In the genomic region with DNA sequence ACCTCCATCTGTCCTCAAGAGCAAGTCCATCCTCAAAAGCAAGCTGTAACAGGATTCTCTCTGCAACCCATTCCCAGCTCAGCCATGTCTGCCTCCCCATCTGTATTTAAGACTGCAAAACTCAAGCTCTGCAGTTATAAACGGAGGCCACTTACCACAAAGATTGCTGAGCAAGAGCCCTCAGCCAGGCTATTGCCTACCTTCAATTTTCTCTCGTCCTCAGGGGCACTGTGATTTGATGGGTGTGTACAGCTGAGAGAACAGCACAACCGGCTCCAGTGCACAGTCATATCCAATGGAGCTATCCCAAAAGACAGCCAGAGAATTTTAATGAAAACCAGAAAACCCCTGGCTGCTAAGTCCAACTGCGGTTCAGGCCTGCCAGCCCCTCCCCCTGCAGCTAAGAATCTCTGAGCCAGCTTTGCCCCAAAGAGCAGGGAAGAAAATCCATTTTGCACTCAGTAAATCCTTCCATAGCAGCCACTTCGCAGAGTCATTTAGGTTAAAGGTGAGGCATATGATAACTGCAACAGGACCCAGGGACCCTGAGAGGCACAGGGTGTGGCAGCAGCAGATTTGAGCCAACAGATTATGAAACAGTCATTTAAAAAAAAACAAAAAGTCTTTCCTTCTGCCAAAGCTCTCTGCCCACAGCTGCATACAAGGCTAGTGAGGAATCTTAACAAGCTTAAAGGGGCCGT, we compare ENCODE assay signal across 8 cellular contexts. TPM values are rescaled to one million over a fixed set of nuclear protein-coding genes. Genes with fewer than 3 reads are reported as not detected.
A peak's percentile ranks its signal among the peaks of the same experiment; 100 is the strongest.
DNase-seq lines count a peak whose midpoint lies in the region; FAIRE-seq and TF ChIP-seq lines count a peak whose summit lies in the region.

No MANE protein-coding gene starts in this region.

- H4K20me1 ChIP-seq in Karpas-422 (ENCODE audit: insufficient read depth, low read depth, low read length): peaks cover 61% of the 10 kb centered on the region

- H3K79me2 ChIP-seq in Karpas-422 (ENCODE audit: low read length): peaks cover 98% of the 10 kb centered on the region

- no peak for FAIRE-seq in kidney (lab: Jason Lieb, UNC)

- H3K9ac ChIP-seq in Karpas-422 (ENCODE audit: low read length) (0 out of 2 replicates have a peak overlapping the region, but pooled peaks have one; percentile 8), subcutaneous abdominal adipose tissue (ENCODE audit: low read length in 5 of 5) (peak overlapping the region; percentile 0 to 62 (median 51)), kidney (ENCODE audit: low read length in 2 of 2) (no peak overlapping the region)

- H3K36me3 ChIP-seq in Karpas-422 (ENCODE audit: insufficient read depth, low read length) (peaks cover 16% of the 10 kb centered on the region), subcutaneous abdominal adipose tissue (ENCODE audit: control insufficient read depth in 5 of 5, insufficient read depth in 5 of 5, low read length in 5 of 5) (no peaks in the 10 kb centered on the region), kidney (ENCODE audit: control insufficient read depth in 1 of 2, insufficient read depth in 2 of 2, low read length in 2 of 2) (no peaks in the 10 kb centered on the region)

- H3K4me1 ChIP-seq in Karpas-422 (ENCODE audit: low read length) (peaks cover 69% of the 10 kb centered on the region), subcutaneous abdominal adipose tissue (ENCODE audit: control insufficient read depth in 5 of 5, insufficient read depth in 5 of 5, low read length in 5 of 5) (peaks cover 8 to 52% (median 38%) of the 10 kb centered on the region in 5 donors), kidney (ENCODE audit: control insufficient read depth in 1 of 2, insufficient read depth in 1 of 2, low read depth in 1 of 2, low read length in 2 of 2) (peaks cover 0 to 5% of the 10 kb centered on the region in 2 donors)

- H3K9me3 ChIP-seq in Karpas-422 (ENCODE audit: low read length) (no peaks in the 10 kb centered on the region), subcutaneous abdominal adipose tissue (ENCODE audit: control insufficient read depth in 5 of 5, low read length in 5 of 5) (no peaks in the 10 kb centered on the region), kidney (ENCODE audit: control insufficient read depth in 1 of 2, low read length in 2 of 2) (no peaks in the 10 kb centered on the region)

- H3K4me3 ChIP-seq in Karpas-422 (ENCODE audit: low read length): no peak overlapping the region
- peak overlapping the region; percentile 25 for H3K4me3 ChIP-seq in astrocyte of the spinal cord (ENCODE audit: low read depth, low read length)
- peak overlapping the region; percentile 23 to 77 (median 56) for H3K4me3 ChIP-seq in subcutaneous abdominal adipose tissue (ENCODE audit: low read depth in 1 of 5, low read length in 5 of 5)
- H3K4me3 ChIP-seq in kidney (ENCODE audit: low read length in 2 of 2): no peak overlapping the region

- H3K4me2 ChIP-seq in Karpas-422 (ENCODE audit: low read depth, low read length, poor library complexity, severe bottlenecking): peak overlapping the region; percentile 51

- no peaks in the 10 kb centered on the region for H3K9me2 ChIP-seq in Karpas-422 (replicated peaks; ENCODE audit: insufficient read depth, low read length)

- H3K27ac ChIP-seq in Karpas-422 (ENCODE audit: low read length) (peak overlapping the region; percentile 58), layer of hippocampus (ENCODE audit: low read depth, low read length) (peak overlapping the region; percentile 84), subcutaneous abdominal adipose tissue (ENCODE audit: low read depth, low read length) (peak overlapping the region; percentile 78), kidney (ENCODE audit: low read depth in 2 of 2, low read length in 2 of 2) (no peak overlapping the region)

- no peak overlapping the region for H2AFZ ChIP-seq in Karpas-422 (ENCODE audit: low read length)

- in situ Hi-C loops in astrocyte of the spinal cord (cut with HindIII; ENCODE audit: low sequenced_read_pairs): no loop called here

- TF ChIP-seq CTCF in astrocyte of the spinal cord (IDR thresholded peaks at IDR 0.05; ENCODE audit: low read depth, low read length) (no peak), kidney (IDR thresholded peaks at IDR 0.05; ENCODE audit: borderline replicate concordance, extremely low read depth, insufficient read depth) (no peak)

- peak; percentile 69 for DNase-seq in Daoy (ENCODE audit: low read depth)
- no peak for DNase-seq in Karpas-422
- peak; percentile 88 for DNase-seq in astrocyte of the spinal cord (ENCODE audit: low read depth, low spot score)
- no peak for DNase-seq in NOMO-1 (lab: John Stamatoyannopoulos, UW; ENCODE audit: unreplicated experiment in 2 of 2)
- no peak for DNase-seq in kidney
- DNase-seq in Kasumi-1 (lab: John Stamatoyannopoulos, UW): no peak

- no peaks in the 10 kb centered on the region for H3K27me3 ChIP-seq in Karpas-422 (ENCODE audit: low read length)
- no peaks in the 10 kb centered on the region for H3K27me3 ChIP-seq in layer of hippocampus (ENCODE audit: control insufficient read depth, insufficient read depth, low read length)
- no peaks in the 10 kb centered on the region for H3K27me3 ChIP-seq in subcutaneous abdominal adipose tissue (ENCODE audit: control insufficient read depth in 5 of 5, insufficient read depth in 4 of 5, low read length in 5 of 5)

- intact Hi-C loops in kidney (cut with DNase I): no loop called here

RNA-seq across cellular contexts. Expression of a gene that starts 37.6 kb away (rescaled TPM):
- total RNA-seq in Daoy (2014; rRNA removed; shearing (Covaris generic)): 10.3 and 11.9 TPM in 2 replicates
- 66.5 and 66.7 TPM in 2 replicates for total RNA-seq in Karpas-422 (2014; rRNA removed; shearing (Covaris generic); ENCODE audit: low replicate concordance)
- 15.2 TPM for total RNA-seq in kidney
- polyA plus RNA-seq in kidney (ENCODE audit: insufficient read depth, low read depth, low replicate concordance): 3.1 TPM

Comparison
In these comparisons a context has a peak if more than half of its experiments do, and no peak if none do; other contexts are left out.
1. DNase-seq: peak in Daoy (single experiment) and astrocyte of the spinal cord (single experiment); none in Karpas-422 (single experiment), NOMO-1 (0 of 2), kidney (single experiment) and Kasumi-1 (0 of 2).
2. H3K27ac ChIP-seq: peak in Karpas-422 (single experiment), layer of hippocampus (single experiment) and subcutaneous abdominal adipose tissue (single experiment); none in kidney (0 of 2).
3. H3K4me3 ChIP-seq: peak in astrocyte of the spinal cord (single experiment) and subcutaneous abdominal adipose tissue (5 of 5); none in Karpas-422 (single experiment) and kidney (0 of 2).
4. H3K9ac ChIP-seq: peak in Karpas-422 (single experiment) and subcutaneous abdominal adipose tissue (5 of 5); none in kidney (0 of 2).